ENCODE assay signal across 15 cellular contexts in genomic region chr16:9107025-9107970, GRCh38. TPM values are rescaled to one million over a fixed set of nuclear protein-coding genes. Genes with fewer than 3 reads are reported as not detected.
DNase-seq lines count a peak whose midpoint lies in the region; ATAC-seq and TF ChIP-seq lines count a peak whose summit lies in the region.
"Had no signal": no experiment of that assay in that cellular context is flagged by ENCODE, and none has a peak within 500 bp of the region (broad histone marks: within the 10 kb centered on the region; RNA-seq: fewer than 3 reads in every experiment).

No MANE protein-coding gene starts in this region.

- POLR2A ChIA-PET in naive thymus-derived CD4-positive, alpha-beta T cell (lab: Charles Lee): interaction anchor here (1.3 to 1.5 kb wide), 2 partner anchors 14 to 16 kb away, joined by 3 to 4 read pairs; no protein-coding TSS in a partner anchor

- H3K27ac Mint-ChIP-seq in CD14-positive monocyte (peak overlapping the region; percentile 0 to 86 (median 46)), brain (peak overlapping the region in 1 of 5 experiments; percentile 9)
- H3K27ac Mint-ChIP-seq in naive thymus-derived CD4-positive, alpha-beta T cell: peak overlapping the region in 6 of 9 donors; percentile 4 to 90 (median 46)

- intact Hi-C loops in CD14-positive monocyte (cut with micrococcal nuclease): no loop called here
- intact Hi-C loops in naive thymus-derived CD4-positive, alpha-beta T cell (cut with micrococcal nuclease): no loop called here
- intact Hi-C loops in stomach (cut with DNase I; ENCODE audit: low total_unique reads): no loop called here

- no peak for DNase-seq in CD14-positive monocyte (ENCODE audit: low spot score)
- DNase-seq in ELR (ENCODE audit: low read depth): peak; percentile 64
- DNase-seq in naive thymus-derived CD4-positive, alpha-beta T cell: no peak
- no peak for DNase-seq in NCI-H446 (lab: John Stamatoyannopoulos, UW)
- no peak for DNase-seq in stomach
- no peak for DNase-seq in HuH-7.5 (ENCODE audit: low spot score)
- DNase-seq: activated CD4-positive, alpha-beta T cell treated with anti-CD3 and anti-CD28 coated beads for 48 hours; anterior cingulate cortex; KBM-7; NCI-H1930; NCI-H82; retina; tibial artery had no signal

- 74 to 81% (median 76%) methylated on average over 9 of the region's 9 CpGs for WGBS in stomach, 5 donors

- TF ChIP-seq POLR2A in stomach (IDR thresholded peaks at IDR 0.05): no peak

- H3K27ac ChIP-seq in naive thymus-derived CD4-positive, alpha-beta T cell (ENCODE audit: low read depth, low read length): no peak overlapping the region
- peak overlapping the region in 1 of 5 donors; percentile 8 for H3K27ac ChIP-seq in stomach
- H3K27ac ChIP-seq: tibial artery had no signal

- H3K4me1 Mint-ChIP-seq in CD14-positive monocyte: peaks cover 74% of the 10 kb centered on the region
- peaks cover 95% of the 10 kb centered on the region for H3K4me1 Mint-ChIP-seq in brain
- peaks cover 68 to 100% (median 95%) of the 10 kb centered on the region in 7 donors for H3K4me1 Mint-ChIP-seq in naive thymus-derived CD4-positive, alpha-beta T cell

- H3K4me3 Mint-ChIP-seq in CD14-positive monocyte (no peak overlapping the region), brain (peak overlapping the region in 3 of 5 experiments; percentile 1 to 48 (median 7))
- peak overlapping the region; percentile 7 to 74 (median 63) for H3K4me3 Mint-ChIP-seq in naive thymus-derived CD4-positive, alpha-beta T cell

- peak; percentile 26 for ATAC-seq in naive thymus-derived CD4-positive, alpha-beta T cell
- no peak for ATAC-seq in HG02981 (IDR thresholded peaks at IDR 0.05; ENCODE audit: unreplicated experiment)

- H3K27me3 ChIP-seq in naive thymus-derived CD4-positive, alpha-beta T cell (ENCODE audit: control insufficient read depth in 2 of 2, insufficient read depth in 2 of 2, low read length in 2 of 2): no peaks in the 10 kb centered on the region
- no peaks in the 10 kb centered on the region for H3K27me3 ChIP-seq in stomach
- H3K27me3 ChIP-seq: tibial artery had no signal

- no peak overlapping the region for H3K4me3 ChIP-seq in naive thymus-derived CD4-positive, alpha-beta T cell (ENCODE audit: low read length)
- H3K4me3 ChIP-seq in stomach: no peak overlapping the region
- H3K4me3 ChIP-seq: tibial artery had no signal

- CTCF ChIA-PET in naive thymus-derived CD4-positive, alpha-beta T cell (lab: Charles Lee): no interaction called here

- H3K4me1 ChIP-seq in naive thymus-derived CD4-positive, alpha-beta T cell (ENCODE audit: control insufficient read depth in 2 of 2, insufficient read depth in 2 of 2, low read length in 2 of 2): peaks cover 70 to 92% of the 10 kb centered on the region in 2 donors
- H3K4me1 ChIP-seq in stomach: peaks cover 88 to 100% (median 96%) of the 10 kb centered on the region in 4 donors

- H3K9me3 ChIP-seq in naive thymus-derived CD4-positive, alpha-beta T cell (ENCODE audit: control insufficient read depth in 2 of 3, low read length in 3 of 3): no peaks in the 10 kb centered on the region
- no peaks in the 10 kb centered on the region for H3K9me3 ChIP-seq in stomach
- H3K9me3 ChIP-seq: tibial artery had no signal

- no peak for TF ChIP-seq CTCF in CD14-positive monocyte (IDR thresholded peaks at IDR 0.05)
- TF ChIP-seq CTCF in brain (conservative IDR thresholded peaks at IDR 0.05): no peak
- no peak for TF ChIP-seq CTCF in stomach (IDR thresholded peaks at IDR 0.05)

- peaks cover 8 to 60% (median 33%) of the 10 kb centered on the region in 3 experiments for H3K36me3 ChIP-seq in naive thymus-derived CD4-positive, alpha-beta T cell (ENCODE audit: control insufficient read depth in 2 of 3, insufficient read depth in 3 of 3, low read length in 3 of 3)
- peaks cover 27 to 71% (median 56%) of the 10 kb centered on the region in 4 donors for H3K36me3 ChIP-seq in stomach

- H3K36me3 Mint-ChIP-seq in CD14-positive monocyte: peaks cover 77 to 84% of the 10 kb centered on the region in 2 donors
- H3K36me3 Mint-ChIP-seq in brain: peaks cover 74% of the 10 kb centered on the region
- H3K36me3 Mint-ChIP-seq in naive thymus-derived CD4-positive, alpha-beta T cell: peaks cover 14 to 51% (median 51%) of the 10 kb centered on the region in 5 donors

- H3K27me3 Mint-ChIP-seq in CD14-positive monocyte (ENCODE audit: low read depth in 3 of 3) (no peaks in the 10 kb centered on the region), brain (no peaks in the 10 kb centered on the region)
- no peaks in the 10 kb centered on the region for H3K27me3 Mint-ChIP-seq in naive thymus-derived CD4-positive, alpha-beta T cell

- no peak for TF ChIP-seq EP300 in stomach (IDR thresholded peaks at IDR 0.05)

- H3K9me3 Mint-ChIP-seq in CD14-positive monocyte (no peaks in the 10 kb centered on the region), brain (no peaks in the 10 kb centered on the region)
- H3K9me3 Mint-ChIP-seq in naive thymus-derived CD4-positive, alpha-beta T cell: peaks cover 0 to 1% (median 0%) of the 10 kb centered on the region in 11 donors

RNA-seq across cellular contexts. Expression of gene HAPSTR1, which starts 15.9 kb away (rescaled TPM):
- 10 to 100 TPM in 1 of 2 donors, 1 to 10 TPM in 1; 7.2 to 11.1 TPM for polyA plus RNA-seq in CD14-positive monocyte
- 11.7 TPM for polyA plus RNA-seq in brain (ENCODE audit: insufficient read depth, low read depth, low replicate concordance)
- 100 to 1,000 TPM in 2 of 5 experiments, 10 to 100 TPM in 3; 69.6 to 136 (median 87.3) TPM for total RNA-seq in naive thymus-derived CD4-positive, alpha-beta T cell
- polyA plus RNA-seq in naive thymus-derived CD4-positive, alpha-beta T cell: 10 to 100 TPM; 11.4 to 17.5 TPM
- total RNA-seq in stomach: 10 to 100 TPM; 28.6 to 84.1 (median 63.4) TPM
- 10 to 100 TPM in 2 of 3 donors, 1 to 10 TPM in 1; 6.6 to 13.6 (median 11.1) TPM for polyA plus RNA-seq in stomach

Comparison
In these comparisons a context has a peak if more than half of its experiments do, and no peak if none do; other contexts are left out.
1. H3K4me3 Mint-ChIP-seq: peak in brain (3 of 5) and naive thymus-derived CD4-positive, alpha-beta T cell (10 of 10); none in CD14-positive monocyte (0 of 2).